In genomic region chr7:3302681-3303320, GRCh38 we compare ENCODE assay signal across 10 cellular contexts. TPM values are rescaled to one million over a fixed set of nuclear protein-coding genes. Genes with fewer than 3 reads are reported as not detected.
DNase-seq lines count a peak whose midpoint lies in the region; ATAC-seq and TF ChIP-seq lines count a peak whose summit lies in the region.
"Had no signal": no experiment of that assay in that cellular context is flagged by ENCODE, and none has a peak within 500 bp of the region (broad histone marks: within the 10 kb centered on the region; RNA-seq: fewer than 3 reads in every experiment).

No MANE protein-coding gene starts in this region.

- H3K4me3 Mint-ChIP-seq in naive thymus-derived CD8-positive, alpha-beta T cell = peak overlapping the region; percentile 77 to 94 (median 87)

- TF ChIP-seq POLR2A in breast epithelium (IDR thresholded peaks at IDR 0.05) = no peak

- H3K36me3 Mint-ChIP-seq in naive thymus-derived CD8-positive, alpha-beta T cell = no peaks in the 10 kb centered on the region

- no peaks in the 10 kb centered on the region for H3K9me3 Mint-ChIP-seq in naive thymus-derived CD8-positive, alpha-beta T cell

- no peak for DNase-seq in right atrium auricular region (ENCODE audit: low spot score)
- no peak for DNase-seq in Right ventricle myocardium superior
- no peak for DNase-seq in breast epithelium (ENCODE audit: low spot score in 2 of 2)
- DNase-seq in naive thymus-derived CD8-positive, alpha-beta T cell = no peak
- DNase-seq in aorta = no peak
- DNase-seq in AG20443 (ENCODE audit: low spot score) = no peak
- no peak for DNase-seq in cerebellar nuclear complex (lab: John Stamatoyannopoulos, UW)
- DNase-seq in GF-D8 (lab: John Stamatoyannopoulos, UW) = no peak
- DNase-seq: activated CD4-positive, alpha-beta T cell treated with anti-CD3 and anti-CD28 coated beads, Interleukin-2, amount 50 U/mL, for 4 hours; NCI-H2029 treated with DMSO at 0.1 percent for 48 hours had no signal

- H3K4me1 ChIP-seq in right atrium auricular region = peaks cover 0 to 7% of the 10 kb centered on the region in 2 donors
- no peaks in the 10 kb centered on the region for H3K4me1 ChIP-seq in breast epithelium
- peaks cover 6 to 7% of the 10 kb centered on the region in 2 donors for H3K4me1 ChIP-seq in aorta (ENCODE audit: control insufficient read depth in 1 of 2, insufficient read depth in 2 of 2, low read length in 2 of 2)

- POLR2A ChIA-PET in naive thymus-derived CD8-positive, alpha-beta T cell (lab: Charles Lee) = interaction anchor here (0.9 kb wide), 1 partner anchor 593 kb away, joined by 4 read pairs; no protein-coding TSS in a partner anchor

- peak overlapping the region; percentile 36 to 58 for H3K27ac ChIP-seq in right atrium auricular region
- peak overlapping the region in 1 of 2 donors; percentile 43 for H3K27ac ChIP-seq in breast epithelium
- no peak overlapping the region for H3K27ac ChIP-seq in aorta (ENCODE audit: low read depth in 1 of 2, low read length in 2 of 2)

- H3K9me3 ChIP-seq in right atrium auricular region (no peaks in the 10 kb centered on the region), breast epithelium (no peaks in the 10 kb centered on the region), aorta (ENCODE audit: control insufficient read depth, low read length) (no peaks in the 10 kb centered on the region)

- H3K27ac Mint-ChIP-seq in naive thymus-derived CD8-positive, alpha-beta T cell = peak overlapping the region in 3 of 10 donors; percentile 16 to 82 (median 51)

- H3K36me3 ChIP-seq in right atrium auricular region (no peaks in the 10 kb centered on the region), breast epithelium (no peaks in the 10 kb centered on the region), aorta (ENCODE audit: control insufficient read depth in 1 of 2, insufficient read depth in 2 of 2, low read length in 1 of 2) (no peaks in the 10 kb centered on the region)

- no peak for ATAC-seq in Right ventricle myocardium superior (ENCODE audit: poor library complexity)
- ATAC-seq in naive thymus-derived CD8-positive, alpha-beta T cell = no peak
- ATAC-seq in aorta (ENCODE audit: low FRiP score) = no peak

- H3K27me3 Mint-ChIP-seq in naive thymus-derived CD8-positive, alpha-beta T cell = peaks cover 4 to 42% (median 16%) of the 10 kb centered on the region in 5 donors

- intact Hi-C loops in Right ventricle myocardium superior (cut with DNase I) = loop anchor here (5.0 to 10.0 kb wide), 2 partner anchors 140 to 592 kb away; no protein-coding TSS in a partner anchor
- intact Hi-C loops in breast epithelium (cut with DNase I; ENCODE audit: low total_unique reads) = no loop called here
- intact Hi-C loops in aorta (cut with DNase I) = loop anchor here in 1 of 2 donors (5.0 kb wide), 1 partner anchor 594 kb away; no protein-coding TSS in a partner anchor

- TF ChIP-seq CTCF in right atrium auricular region (IDR thresholded peaks at IDR 0.05) (no peak), breast epithelium (IDR thresholded peaks at IDR 0.05) (no peak)

- H3K27me3 ChIP-seq in right atrium auricular region = no peaks in the 10 kb centered on the region
- no peaks in the 10 kb centered on the region for H3K27me3 ChIP-seq in breast epithelium
- H3K27me3 ChIP-seq in aorta (ENCODE audit: control insufficient read depth in 1 of 2, insufficient read depth in 2 of 2, low read length in 1 of 2) = no peaks in the 10 kb centered on the region

- peaks cover 7 to 12% (median 11%) of the 10 kb centered on the region in 4 donors for H3K4me1 Mint-ChIP-seq in naive thymus-derived CD8-positive, alpha-beta T cell

- 4 to 5% methylated on average over 7 of the region's 7 CpGs for WGBS in aorta, 2 donors

- peak overlapping the region; percentile 56 to 67 for H3K4me3 ChIP-seq in right atrium auricular region
- peak overlapping the region; percentile 64 to 84 (median 68) for H3K4me3 ChIP-seq in breast epithelium
- peak overlapping the region; percentile 97 to 99 for H3K4me3 ChIP-seq in aorta (ENCODE audit: low read length in 2 of 2)

RNA-seq across cellular contexts. Expression of gene SDK1, which starts 1.7 kb away (rescaled TPM):
- total RNA-seq in right atrium auricular region (1 to 10 TPM; 3.1 to 3.6 TPM), Right ventricle myocardium superior (2.2 TPM), breast epithelium (10 to 100 TPM in 1 of 3 donors, 1 to 10 TPM in 2; 3.7 to 18.2 (median 6.6) TPM), aorta (10 to 100 TPM; 20.0 to 46.3 TPM)
- total RNA-seq in naive thymus-derived CD8-positive, alpha-beta T cell = under 1 TPM; 0.11 to 0.29 TPM
- polyA plus RNA-seq in naive thymus-derived CD8-positive, alpha-beta T cell = under 1 TPM in 1 of 3 donors, not detected in 2; 0.20 TPM
- polyA plus RNA-seq in aorta = 1 to 10 TPM; 1.9 to 4.8 TPM

Comparison
In these comparisons a context has a peak if more than half of its experiments do, and no peak if none do; other contexts are left out.
1. H3K27ac ChIP-seq: peak in right atrium auricular region (2 of 2); none in aorta (0 of 2).
2. Peak in every context shown above with its lines, with median percentiles within 50 percentile points of each other: H3K4me3 ChIP-seq.